8 cellular contexts compared by ENCODE assay signal in the genomic region with DNA sequence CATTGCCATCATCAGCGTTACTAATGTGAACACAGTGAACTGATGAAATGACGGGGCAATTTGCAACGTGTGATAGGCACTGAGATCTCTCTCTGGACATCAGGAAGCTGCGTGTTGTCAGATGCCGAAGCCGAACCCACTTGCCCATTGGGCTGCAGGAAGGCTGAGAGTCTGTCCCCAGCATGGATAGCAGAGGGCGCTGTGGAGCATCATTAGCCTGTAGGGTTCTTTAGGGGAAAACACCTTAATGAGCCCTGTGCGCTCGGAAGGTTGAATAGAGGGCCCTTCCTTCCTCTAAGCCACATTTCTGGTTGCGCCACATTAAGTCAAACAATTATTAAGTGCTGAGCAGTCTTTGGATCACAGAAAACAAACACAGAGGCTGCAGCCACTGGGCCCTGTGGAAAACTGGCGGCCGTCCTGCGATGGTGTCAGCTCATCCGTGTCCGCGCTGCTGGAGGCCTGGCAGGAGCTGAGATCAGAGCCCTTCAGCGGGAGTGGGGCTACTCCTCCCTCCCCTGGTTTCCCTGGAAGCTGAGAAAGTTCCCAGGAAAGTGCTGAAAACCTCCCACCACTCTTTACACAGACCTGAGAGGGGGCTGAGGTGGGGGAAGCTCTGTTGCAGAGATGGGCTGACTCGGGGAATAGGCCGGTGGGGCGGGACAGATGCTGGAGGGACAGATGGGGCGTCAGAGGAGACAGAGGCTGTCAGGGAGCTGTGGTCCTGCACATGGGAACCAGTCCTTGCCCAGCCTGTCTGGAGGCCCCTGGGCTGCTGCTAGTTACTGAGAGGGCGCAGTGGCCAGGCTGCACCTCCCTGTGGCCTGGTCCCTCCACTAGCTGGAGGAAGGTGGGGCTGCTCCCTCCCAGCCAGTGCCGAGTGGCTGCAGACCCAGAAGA. TPM values are rescaled to one million over a fixed set of nuclear protein-coding genes. Genes with fewer than 3 reads are reported as not detected.
A peak's percentile ranks its signal among the peaks of the same experiment; 100 is the strongest.
DNase-seq lines count a peak whose midpoint lies in the region; ATAC-seq and TF ChIP-seq lines count a peak whose summit lies in the region.

No MANE protein-coding gene starts in this region.

- TF ChIP-seq POLR2A in ovary (IDR thresholded peaks at IDR 0.05) (no peak), tibial nerve (IDR thresholded peaks at IDR 0.05) (no peak)

- H3K27me3 ChIP-seq in foreskin keratinocyte (peaks cover 23% of the 10 kb centered on the region), ovary (no peaks in the 10 kb centered on the region), tibial nerve (no peaks in the 10 kb centered on the region)

- H3K27ac ChIP-seq in RWPE1 (no peak overlapping the region), foreskin keratinocyte (no peak overlapping the region), ovary (no peak overlapping the region), tibial nerve (no peak overlapping the region)

- intact Hi-C loops in ovary (cut with DNase I) = no loop called here

- H3K9me3 ChIP-seq in ovary (no peaks in the 10 kb centered on the region), tibial nerve (no peaks in the 10 kb centered on the region)

- peak; percentile 31; the same call in 1 of the 2 replicates for TF ChIP-seq CTCF in RWPE1 (conservative IDR thresholded peaks at IDR 0.05; ENCODE audit: low read depth)
- peak; percentile 56 for TF ChIP-seq CTCF in foreskin keratinocyte (conservative IDR thresholded peaks at IDR 0.05)
- no peak for TF ChIP-seq CTCF in ovary (IDR thresholded peaks at IDR 0.05)
- peak; percentile 35 to 46 (median 44) for TF ChIP-seq CTCF in tibial nerve (IDR thresholded peaks at IDR 0.05)

- H3K4me1 ChIP-seq in foreskin keratinocyte (no peaks in the 10 kb centered on the region), ovary (ENCODE audit: insufficient read depth) (no peaks in the 10 kb centered on the region), tibial nerve (peaks cover 0 to 5% (median 0%) of the 10 kb centered on the region in 4 donors)

- ATAC-seq in foreskin keratinocyte = no peak

- 50 to 59% (median 53%) methylated on average over 22 to 23 of the region's 23 CpGs for WGBS in ovary, 3 donors
- WGBS in tibial nerve, 2 donors = 48 to 51% methylated on average over 17 to 21 of the region's 23 CpGs

- no peak overlapping the region for H3K4me3 ChIP-seq in ovary
- no peak overlapping the region for H3K4me3 ChIP-seq in tibial nerve

- CTCF ChIA-PET in RWPE1 (lab: Yijun Ruan, JAX) = interaction anchor here (0.7 kb wide), 1 partner anchor 134 kb away, joined by 3 read pairs; no protein-coding TSS in a partner anchor

- H3K36me3 ChIP-seq in ovary (no peaks in the 10 kb centered on the region), tibial nerve (no peaks in the 10 kb centered on the region)

- TF ChIP-seq EP300 in ovary (IDR thresholded peaks at IDR 0.05) (no peak), tibial nerve (IDR thresholded peaks at IDR 0.05) (no peak)

- peak; percentile 78 for DNase-seq in DMS 273 (lab: John Stamatoyannopoulos, UW; ENCODE audit: unreplicated experiment)
- peak; percentile 14 for DNase-seq in LoVo (ENCODE audit: low spot score)
- peak; percentile 10 for DNase-seq in RWPE1 (ENCODE audit: low spot score)
- DNase-seq in activated T-helper 9 cell treated with anti-CD3 and anti-CD28 coated beads, Interleukin-2, amount 50 U/mL, for 16 hours (ENCODE audit: low read depth) = peak; percentile 63
- DNase-seq in foreskin keratinocyte = peak in 1 of 2 donors; percentile 12
- peak in 4 of 5 donors; percentile 33 to 66 (median 51) for DNase-seq in ovary
- peak; percentile 42 to 79 for DNase-seq in tibial nerve (ENCODE audit: low spot score in 2 of 2)
- no peak for DNase-seq in dedifferentiated amniotic fluid mesenchymal stem cell (ENCODE audit: extremely low spot score)

- POLR2A ChIA-PET in RWPE1 (lab: Yijun Ruan, JAX; ENCODE audit: low non-redundant PET) = no interaction called here

RNA-seq across cellular contexts. Expression of gene TFF2, which starts 12.7 kb away (rescaled TPM):
- total RNA-seq in foreskin keratinocyte (not detected in 2 replicates), ovary (1 to 10 TPM in 1 of 7 donors, under 1 TPM in 1, not detected in 5; 0.31 to 3.7 TPM), tibial nerve (not detected)
- polyA plus RNA-seq in foreskin keratinocyte (not detected in 2 replicates), ovary (not detected)

RNA-seq across cellular contexts. Expression of gene TFF3, which starts 22.9 kb away (rescaled TPM):
- total RNA-seq in foreskin keratinocyte (not detected in 2 replicates), ovary (100 to 1,000 TPM in 1 of 7 donors, 10 to 100 TPM in 2, 1 to 10 TPM in 3, not detected in 1; 1.9 to 131 (median 11.0) TPM), tibial nerve (10 to 100 TPM in 2 of 4 donors, 1 to 10 TPM in 2; 4.2 to 21.1 (median 13.4) TPM)
- polyA plus RNA-seq in foreskin keratinocyte (not detected in 2 replicates), ovary (10 to 100 TPM in 1 of 2 donors, 1 to 10 TPM in 1; 1.3 to 17.1 TPM)

RNA-seq across cellular contexts. Expression of gene TFF1, which starts 28.3 kb away (rescaled TPM):
- total RNA-seq in foreskin keratinocyte (not detected in 2 replicates), ovary (1 to 10 TPM in 1 of 7 donors, not detected in 6; 1.4 TPM), tibial nerve (not detected)
- polyA plus RNA-seq in foreskin keratinocyte (not detected in 2 replicates), ovary (not detected)

RNA-seq across cellular contexts. Expression of gene TMPRSS3, which starts 57.8 kb away (rescaled TPM):
- total RNA-seq in foreskin keratinocyte (not detected in 2 replicates), ovary (10 to 100 TPM in 1 of 7 donors, 1 to 10 TPM in 4, not detected in 2; 1.3 to 28.6 (median 3.4) TPM), tibial nerve (not detected)
- polyA plus RNA-seq in foreskin keratinocyte (not detected in 2 replicates), ovary (under 1 TPM; 0.07 to 0.12 TPM)

Comparison
In these comparisons a context has a peak if more than half of its experiments do, and no peak if none do; other contexts are left out.
1. CTCF ChIP-seq: peak in RWPE1 (single experiment), foreskin keratinocyte (single experiment) and tibial nerve (5 of 5); none in ovary (0 of 3).